Comparison of ENCODE assay signal across 9 cellular contexts in genomic region chr5:14173419-14174234, GRCh38. TPM values are rescaled to one million over a fixed set of nuclear protein-coding genes. Genes with fewer than 3 reads are reported as not detected.
DNase-seq lines count a peak whose midpoint lies in the region; ATAC-seq and TF ChIP-seq lines count a peak whose summit lies in the region.
"Had no signal": no experiment of that assay in that cellular context is flagged by ENCODE, and none has a peak within 500 bp of the region (broad histone marks: within the 10 kb centered on the region; RNA-seq: fewer than 3 reads in every experiment).

No MANE protein-coding gene starts in this region.

- in situ Hi-C loops in GM13976 (cut with MboI; ENCODE audit: low sequenced_read_pairs, unreplicated experiment): loop anchor here (25.0 kb wide), 1 partner anchor 489 kb away; the partner anchor contains the start of gene OTULIN

- peak overlapping the region; percentile 31 for H3K4me2 ChIP-seq in osteoblast (ENCODE audit: insufficient read depth, low read length)

- peak overlapping the region; percentile 72 for H3K27ac ChIP-seq in osteoblast (ENCODE audit: low read depth, low read length)
- H3K27ac ChIP-seq: vagina had no signal

- ATAC-seq in GM18909 (IDR thresholded peaks at IDR 0.05; ENCODE audit: poor library complexity, unreplicated experiment): peak; percentile 12
- peak; percentile 12 for ATAC-seq in HG03045 (IDR thresholded peaks at IDR 0.05; ENCODE audit: unreplicated experiment)
- no peak for ATAC-seq in GM21360 (IDR thresholded peaks at IDR 0.05; ENCODE audit: unreplicated experiment)
- no peak for ATAC-seq in HG03460 (IDR thresholded peaks at IDR 0.05; ENCODE audit: unreplicated experiment)

- DNase-seq in choroid plexus epithelial cell (ENCODE audit: low read depth) (peak; percentile 50), osteoblast (ENCODE audit: insufficient read length, low spot score, missing footprints) (no peak), GM13976 (ENCODE audit: low spot score) (no peak), NK-92 (lab: John Stamatoyannopoulos, UW; ENCODE audit: unreplicated experiment) (no peak)

- no peaks in the 10 kb centered on the region for H3K36me3 ChIP-seq in osteoblast (ENCODE audit: insufficient read depth, low read length)
- H3K36me3 ChIP-seq: vagina had no signal

- H2AFZ ChIP-seq in osteoblast (ENCODE audit: low read length): no peak overlapping the region

- H3K4me3 ChIP-seq in choroid plexus epithelial cell (ENCODE audit: low read depth, low read length): peak overlapping the region; percentile 21
- H3K4me3 ChIP-seq in osteoblast (ENCODE audit: insufficient read depth, low read length): no peak overlapping the region
- H3K4me3 ChIP-seq: vagina had no signal

- H4K20me1 ChIP-seq in osteoblast (ENCODE audit: insufficient read depth, low read length): peaks cover 28% of the 10 kb centered on the region

- no peaks in the 10 kb centered on the region for H3K9me3 ChIP-seq in osteoblast (ENCODE audit: low read depth, low read length)
- H3K9me3 ChIP-seq: vagina had no signal

- H3K79me2 ChIP-seq in osteoblast (ENCODE audit: insufficient read depth, low read length): peaks cover 99% of the 10 kb centered on the region

- peaks cover 73% of the 10 kb centered on the region for H3K4me1 ChIP-seq in osteoblast (ENCODE audit: insufficient read depth, low read length)

- TF ChIP-seq CTCF in choroid plexus epithelial cell (conservative IDR thresholded peaks at IDR 0.05; ENCODE audit: low read depth, low read length): no peak
- TF ChIP-seq CTCF in osteoblast (IDR thresholded peaks at IDR 0.05; ENCODE audit: extremely low read depth, low read depth, low read length): no peak
- no peak for TF ChIP-seq CTCF in GM13976 (IDR thresholded peaks at IDR 0.05; ENCODE audit: borderline replicate concordance, control extremely low read depth, extremely low read depth, insufficient read depth, missing control alignments)

- no peaks in the 10 kb centered on the region for H3K27me3 ChIP-seq in osteoblast (ENCODE audit: insufficient read depth, low read length)
- H3K27me3 ChIP-seq: vagina had no signal

RNA-seq across cellular contexts. Expression of gene TRIO, which starts 30.5 kb away (rescaled TPM):
- total RNA-seq in osteoblast: 246 and 274 TPM in 2 replicates

Comparison
In these comparisons a context has a peak if more than half of its experiments do, and no peak if none do; other contexts are left out.
1. ATAC-seq: peak in GM18909 (single experiment) and HG03045 (single experiment); none in GM21360 (single experiment) and HG03460 (single experiment).